In the genomic region with DNA sequence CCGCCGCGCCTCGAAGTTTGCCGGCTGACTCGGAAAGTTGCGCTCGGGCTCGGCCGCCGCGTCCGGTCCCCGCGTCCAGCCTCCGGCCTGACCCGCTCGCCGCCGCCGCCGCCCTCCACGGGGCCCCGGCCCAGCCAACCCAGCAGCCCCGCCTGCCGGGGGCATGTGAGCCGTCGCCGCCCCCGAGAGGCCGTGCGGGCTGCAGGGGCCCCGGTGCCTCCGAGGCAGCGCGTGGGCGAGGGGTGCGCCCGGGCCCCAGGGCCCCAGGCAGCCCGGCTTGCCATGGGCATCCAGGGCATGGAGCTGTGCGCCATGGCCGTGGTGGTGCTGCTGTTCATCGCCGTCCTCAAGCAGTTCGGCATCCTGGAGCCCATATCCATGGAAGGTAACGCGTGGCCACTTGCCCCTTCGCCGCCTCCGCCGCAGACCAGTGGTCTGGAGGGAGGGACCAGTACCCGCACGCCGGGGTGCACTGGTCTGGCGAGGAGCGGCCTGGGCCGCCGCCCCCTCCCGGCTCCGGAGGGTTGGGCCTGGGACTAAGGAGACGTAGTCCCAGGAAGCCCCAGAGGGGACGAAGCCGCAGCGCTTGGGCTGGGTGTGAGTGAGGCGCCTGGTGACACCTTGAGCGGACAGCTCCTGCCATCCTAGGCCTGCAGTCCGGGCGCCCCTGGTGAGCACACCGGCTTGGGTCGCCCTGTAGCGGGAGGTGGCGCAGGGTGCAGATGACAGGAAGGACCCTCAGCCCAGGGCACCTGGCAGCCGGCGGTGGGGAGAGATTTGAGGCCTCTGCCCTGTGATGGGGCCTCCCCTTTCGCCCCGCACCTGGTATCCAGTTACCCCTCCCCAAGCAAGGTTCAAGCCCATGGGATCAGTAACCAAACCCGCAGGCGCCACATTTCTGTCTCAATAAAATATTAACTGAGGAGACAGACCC, we compare ENCODE assay signal across 9 cellular contexts. TPM values are rescaled to one million over a fixed set of nuclear protein-coding genes. Genes with fewer than 3 reads are reported as not detected.
DNase-seq lines count a peak whose midpoint lies in the region; ATAC-seq, FAIRE-seq and TF ChIP-seq lines count a peak whose summit lies in the region.
"Had no signal": no experiment of that assay in that cellular context is flagged by ENCODE, and none has a peak within 500 bp of the region (broad histone marks: within the 10 kb centered on the region; RNA-seq: fewer than 3 reads in every experiment).

No MANE protein-coding gene starts in this region.

- H4K20me1 ChIP-seq in fibroblast of lung (ENCODE audit: control insufficient read depth, extremely low read depth, insufficient read depth, low read length): no peaks in the 10 kb centered on the region

- TF ChIP-seq POLR2A in GM12892 (IDR thresholded peaks at IDR 0.05; ENCODE audit: low read depth, low read length): no peak

- no peaks in the 10 kb centered on the region for H3K36me3 ChIP-seq in fibroblast of lung (ENCODE audit: control insufficient read depth, insufficient read depth, low read length)
- H3K36me3 ChIP-seq in neuronal stem cell (replicated peaks in 1 of 2; ENCODE audit: control insufficient read depth in 2 of 2, insufficient read depth in 2 of 2, low read length in 2 of 2): no peaks in the 10 kb centered on the region

- H3K9ac ChIP-seq in fibroblast of lung (ENCODE audit: insufficient read depth, low read length): no peak overlapping the region
- peak overlapping the region; percentile 86 for H3K9ac ChIP-seq in neuronal stem cell (ENCODE audit: low read depth, low read length, poor library complexity)

- H4K91ac ChIP-seq in neuronal stem cell (ENCODE audit: low read depth, low read length, poor library complexity): no peak overlapping the region

- no peak overlapping the region for H3K27ac ChIP-seq in fibroblast of lung (ENCODE audit: insufficient read depth, low read length)
- no peak overlapping the region for H3K27ac ChIP-seq in neuronal stem cell (replicated peaks; ENCODE audit: low read length)

- no peak overlapping the region for H3K14ac ChIP-seq in neuronal stem cell (ENCODE audit: low read length)

- FAIRE-seq in GM12892 (lab: Jason Lieb, UNC): no peak
- FAIRE-seq: GM12878 had no signal

- no peak overlapping the region for H2BK120ac ChIP-seq in neuronal stem cell (ENCODE audit: low read depth, low read length)

- no peak overlapping the region for H2BK12ac ChIP-seq in neuronal stem cell (ENCODE audit: low read length)

- no peaks in the 10 kb centered on the region for H3K9me3 ChIP-seq in fibroblast of lung (ENCODE audit: control insufficient read depth, insufficient read depth, low read depth, low read length)
- H3K9me3 ChIP-seq in neuronal stem cell (replicated peaks in 1 of 2; ENCODE audit: control insufficient read depth in 2 of 2, insufficient read depth in 1 of 2, low read depth in 1 of 2, low read length in 2 of 2): no peaks in the 10 kb centered on the region

- no peak overlapping the region for H2BK5ac ChIP-seq in neuronal stem cell (ENCODE audit: low read length)

- no peak overlapping the region for H2BK15ac ChIP-seq in neuronal stem cell (ENCODE audit: low read length)

- H3K4ac ChIP-seq in neuronal stem cell (ENCODE audit: low read length): no peak overlapping the region

- H3K27me3 ChIP-seq in fibroblast of lung (ENCODE audit: control insufficient read depth, insufficient read depth, low read length): peaks cover 2% of the 10 kb centered on the region
- H3K27me3 ChIP-seq in neuronal stem cell (ENCODE audit: control insufficient read depth in 3 of 3, insufficient read depth in 3 of 3, low read depth in 1 of 3, low read length in 3 of 3): peaks cover 7 to 79% (median 37%) of the 10 kb centered on the region in 3 experiments

- H4K8ac ChIP-seq in neuronal stem cell (ENCODE audit: low read depth, low read length): peak overlapping the region; percentile 79

- no peaks in the 10 kb centered on the region for H3K79me1 ChIP-seq in neuronal stem cell (ENCODE audit: low read depth, low read length)

- ATAC-seq in GM21723 (IDR thresholded peaks at IDR 0.05; ENCODE audit: unreplicated experiment) (no peak), GM19324 (IDR thresholded peaks at IDR 0.05; ENCODE audit: low FRiP score, unreplicated experiment) (no peak)
- ATAC-seq: GM12878 had no signal

- peak overlapping the region; percentile 82 for H3K23ac ChIP-seq in neuronal stem cell (ENCODE audit: low read depth, low read length, poor library complexity)

- H3K4me1 ChIP-seq in fibroblast of lung (ENCODE audit: control insufficient read depth, extremely low read depth, insufficient read depth, low read length): no peaks in the 10 kb centered on the region
- H3K4me1 ChIP-seq in neuronal stem cell (ENCODE audit: control insufficient read depth in 2 of 2, insufficient read depth in 1 of 2, low read depth in 1 of 2, low read length in 2 of 2): peaks cover 3 to 9% of the 10 kb centered on the region in 2 donors

- H3K79me2 ChIP-seq in fibroblast of lung (ENCODE audit: control insufficient read depth, insufficient read depth, low read length): no peaks in the 10 kb centered on the region

- H3K4me2 ChIP-seq in fibroblast of lung (ENCODE audit: extremely low read depth, insufficient read depth, low read length) (peak overlapping the region; percentile 51), neuronal stem cell (ENCODE audit: insufficient read depth, low read length, poor library complexity, severe bottlenecking) (peak overlapping the region; percentile 90)

- TF ChIP-seq CTCF in AG09309 (IDR thresholded peaks at IDR 0.05; ENCODE audit: control insufficient read depth, insufficient read depth, low read depth, low read length, missing control alignments) (no peak), fibroblast of lung (conservative IDR thresholded peaks at IDR 0.05 in 1 of 2, IDR thresholded peaks at IDR 0.05 in 1 of 2; ENCODE audit: low read depth in 1 of 2, low read length in 2 of 2) (no peak)

- H3K4me3 ChIP-seq in AG09309 (ENCODE audit: control insufficient read depth, low read depth, low read length) (peak overlapping the region; percentile 40), fibroblast of lung (replicated peaks in 1 of 4; ENCODE audit: control extremely low read depth in 1 of 4, insufficient read depth in 1 of 4, low read depth in 3 of 4, low read length in 4 of 4) (peak overlapping the region in 3 of 4 experiments; percentile 10 to 45 (median 44)), neuronal stem cell (ENCODE audit: low read length in 2 of 2) (peak overlapping the region; percentile 48 to 81)
- H3K4me3 ChIP-seq: GM12878 had no signal

- H2AFZ ChIP-seq in fibroblast of lung (ENCODE audit: low read length) (peak overlapping the region; percentile 55), neuronal stem cell (ENCODE audit: low read length) (peak overlapping the region; percentile 82)

- WGBS in neuronal stem cell (ENCODE audit: extremely low coverage in 2 of 2, insufficient read length in 2 of 2, insufficient replicate concordance in 1 of 2), 2 donors: no CpG with 5 or more reads among the region's 78 CpGs

- peak overlapping the region; percentile 0 for H2AK5ac ChIP-seq in neuronal stem cell (ENCODE audit: low read depth, low read length)

- DNase-seq in AG09309 (ENCODE audit: low read depth) (no peak), LoVo (ENCODE audit: low spot score) (peak; percentile 6), fibroblast of lung (ENCODE audit: low read depth in 2 of 2) (peak; percentile 18 to 29), neuronal stem cell (ENCODE audit: low spot score) (peak; percentile 20), GM12892 (ENCODE audit: insufficient read length) (no peak), cerebellum (ENCODE audit: low spot score) (no peak)

- H3K18ac ChIP-seq in neuronal stem cell (ENCODE audit: low read length): peak overlapping the region; percentile 84

RNA-seq across cellular contexts. Expression of a gene that starts 49.9 kb away (rescaled TPM):
- total RNA-seq in fibroblast of lung (1.5 and 1.7 TPM in 2 replicates), cerebellum (20.8 TPM)
- 0.32 and 0.81 TPM in 2 replicates for polyA plus RNA-seq in fibroblast of lung
- 0.98 and 1.7 TPM in 2 replicates for polyA plus RNA-seq in fibroblast of lung (2012)
- polyA minus RNA-seq in fibroblast of lung (ENCODE audit: low replicate concordance): 1.7 TPM in 1 of 2 replicates, not detected in the other
- 2.7 TPM for polyA plus RNA-seq in neuronal stem cell (2013, experiment 1 of 2)
- 2.7 TPM for polyA plus RNA-seq in neuronal stem cell (2013, experiment 2 of 2)
- not detected for polyA plus RNA-seq in GM12892 (2012; ENCODE audit: missing spikeins)
- total RNA-seq: GM12878 had no signal
- polyA plus RNA-seq: GM12878 had no signal

RNA-seq across cellular contexts. Expression of a gene that starts 55.5 kb away (rescaled TPM):
- total RNA-seq in fibroblast of lung: 25.9 and 32.5 TPM in 2 replicates
- polyA plus RNA-seq in fibroblast of lung: 22.1 and 25.7 TPM in 2 replicates
- 21.2 and 28.7 TPM in 2 replicates for polyA plus RNA-seq in fibroblast of lung (2012)
- 25.2 and 37.9 TPM in 2 replicates for polyA minus RNA-seq in fibroblast of lung (ENCODE audit: low replicate concordance)
- polyA plus RNA-seq in neuronal stem cell (2013, experiment 1 of 2): 19.9 TPM
- polyA plus RNA-seq in neuronal stem cell (2013, experiment 2 of 2): 18.9 TPM
- 23.5 TPM for polyA plus RNA-seq in GM12892 (2012; ENCODE audit: missing spikeins)
- total RNA-seq in cerebellum: 31.4 TPM

Comparison
In these comparisons a context has a peak if more than half of its experiments do, and no peak if none do; other contexts are left out.
1. DNase-seq: peak in LoVo (single experiment), fibroblast of lung (2 of 2) and neuronal stem cell (single experiment); none in AG09309 (single experiment), GM12892 (single experiment) and cerebellum (single experiment).
2. Peak in every context shown above with its lines, with median percentiles within 50 percentile points of each other: H3K4me3 ChIP-seq.